In genomic region chr5:173029499-173029921, GRCh38 we compare ENCODE assay signal across 1 cellular context.
TF ChIP-seq lines count a peak whose summit lies in the region.

No MANE protein-coding gene starts in this region.

TF ChIP-seq in K562, 482 proteins besides CTCF, POLR2A, EP300 and RAD21 (continued from another document):
- TF ChIP-seq TAL1 (IDR thresholded peaks at IDR 0.05) (peak; percentile 47; the same call in 1 of the 2 replicates), CBFA2T2 (conservative IDR thresholded peaks at IDR 0.05) (peak; percentile 64), POLR2AphosphoS5 (IDR thresholded peaks at IDR 0.05; ENCODE audit: control insufficient read depth, insufficient read depth, low read depth, low read length) (peak; percentile 46; the same call in 1 of the 2 replicates), DPF2 (IDR thresholded peaks at IDR 0.05) (peak; percentile 90), KDM2B (CRISPR knock-in tag; IDR thresholded peaks at IDR 0.05) (no peak), PTTG1 (tag; IDR thresholded peaks at IDR 0.05; ENCODE audit: low read depth) (no peak)
